1 cellular context compared by ENCODE assay signal in genomic region chr2:159124441-159124911, GRCh38.
TF ChIP-seq lines count a peak whose summit lies in the region.

No MANE protein-coding gene starts in this region.

TF ChIP-seq in K562, 482 proteins besides CTCF, POLR2A, EP300 and RAD21 (continued from another document and continues in another):
- TF ChIP-seq AFF1 (IDR thresholded peaks at IDR 0.05; ENCODE audit: low read depth in 1 of 2, partially characterized antibody in 2 of 2), result no peak
- TF ChIP-seq ZBTB8A (IDR thresholded peaks at IDR 0.05; ENCODE audit: partially characterized antibody), result no peak
- TF ChIP-seq CAMTA2 (CRISPR knock-in tag; conservative IDR thresholded peaks at IDR 0.05), result no peak
- no peak for TF ChIP-seq HMBOX1 (IDR thresholded peaks at IDR 0.05)
- no peak for TF ChIP-seq MAX (CRISPR knock-in tag; IDR thresholded peaks at IDR 0.05)
- no peak for TF ChIP-seq SAFB2 (IDR thresholded peaks at IDR 0.05; ENCODE audit: borderline replicate concordance, low read depth, low read length, severe bottlenecking)
- peak; percentile 48; the same call in 1 of the 2 replicates for TF ChIP-seq ZNF311 (CRISPR knock-in tag; IDR thresholded peaks at IDR 0.05)
- TF ChIP-seq SRSF3 (IDR thresholded peaks at IDR 0.05; ENCODE audit: insufficient read depth, low read length), result no peak
- TF ChIP-seq RFX7 (CRISPR knock-in tag; IDR thresholded peaks at IDR 0.05), result no peak
- TF ChIP-seq FOXJ2 (tag; IDR thresholded peaks at IDR 0.05), result 0 out of 2 replicates have a peak, but pooled peaks have one; percentile 15
- no peak for TF ChIP-seq ARID4B (CRISPR knock-in tag; IDR thresholded peaks at IDR 0.05)
- no peak for TF ChIP-seq ZNF184 (CRISPR knock-in tag; IDR thresholded peaks at IDR 0.05)
- no peak for TF ChIP-seq GATAD2B (IDR thresholded peaks at IDR 0.05; ENCODE audit: borderline replicate concordance)
- TF ChIP-seq HLTF (IDR thresholded peaks at IDR 0.05), result no peak
- TF ChIP-seq DLX4 (CRISPR knock-in tag; IDR thresholded peaks at IDR 0.05), result no peak
- no peak for TF ChIP-seq MBD1 (CRISPR knock-in tag; IDR thresholded peaks at IDR 0.05)
- no peak for TF ChIP-seq POLR3G (IDR thresholded peaks at IDR 0.05; ENCODE audit: extremely low read depth, insufficient read length, insufficient replicate concordance)
- no peak for TF ChIP-seq ZBTB12 (CRISPR knock-in tag; IDR thresholded peaks at IDR 0.05)
- TF ChIP-seq PURB (CRISPR knock-in tag; IDR thresholded peaks at IDR 0.05; ENCODE audit: low read depth), result no peak
- TF ChIP-seq HMG20B (CRISPR knock-in tag; IDR thresholded peaks at IDR 0.05), result no peak
- no peak for TF ChIP-seq STAT5A (IDR thresholded peaks at IDR 0.05; ENCODE audit: borderline replicate concordance, low read length)
- no peak for TF ChIP-seq ZBTB49 (CRISPR knock-in tag; IDR thresholded peaks at IDR 0.05; ENCODE audit: borderline replicate concordance)
- no peak for TF ChIP-seq KDM2B (CRISPR knock-in tag; IDR thresholded peaks at IDR 0.05)
- TF ChIP-seq ARID3A (IDR thresholded peaks at IDR 0.05; ENCODE audit: borderline replicate concordance, low read depth, low read length), result no peak
- no peak for TF ChIP-seq TCFL5 (CRISPR knock-in tag; conservative IDR thresholded peaks at IDR 0.05)
- TF ChIP-seq ILF3 (IDR thresholded peaks at IDR 0.05; ENCODE audit: borderline replicate concordance), result no peak
- TF ChIP-seq SETDB1 (IDR thresholded peaks at IDR 0.05; ENCODE audit: low read length), result no peak
- TF ChIP-seq ZNF444 (CRISPR knock-in tag; IDR thresholded peaks at IDR 0.05), result no peak
- TF ChIP-seq PHB2 (IDR thresholded peaks at IDR 0.05; ENCODE audit: low read depth), result no peak
- no peak for TF ChIP-seq ZNF12 (CRISPR knock-in tag; IDR thresholded peaks at IDR 0.05)
- no peak for TF ChIP-seq SP2 (IDR thresholded peaks at IDR 0.05; ENCODE audit: extremely low read depth, low read depth, low read length, poor library complexity, severe bottlenecking)
- TF ChIP-seq FOXK1 (CRISPR knock-in tag; IDR thresholded peaks at IDR 0.05; ENCODE audit: borderline replicate concordance), result no peak
- TF ChIP-seq BRF1 (IDR thresholded peaks at IDR 0.05; ENCODE audit: borderline replicate concordance, extremely low read depth, insufficient read length), result no peak
- TF ChIP-seq ZMIZ1 (IDR thresholded peaks at IDR 0.05; ENCODE audit: low read depth in 2 of 2, low read length in 2 of 2), result no peak
- TF ChIP-seq POLR2G (IDR thresholded peaks at IDR 0.05; ENCODE audit: low read depth, low read length), result no peak
- no peak for TF ChIP-seq POLR2AphosphoS5 (IDR thresholded peaks at IDR 0.05; ENCODE audit: control insufficient read depth, insufficient read depth, low read depth, low read length)
- no peak for TF ChIP-seq NCOA2 (IDR thresholded peaks at IDR 0.05; ENCODE audit: partially characterized antibody in 2 of 2)
- no peak for TF ChIP-seq ZNF586 (CRISPR knock-in tag; conservative IDR thresholded peaks at IDR 0.05)
- TF ChIP-seq NFIX (CRISPR knock-in tag; IDR thresholded peaks at IDR 0.05; ENCODE audit: low read depth), result no peak
- TF ChIP-seq PCBP2 (IDR thresholded peaks at IDR 0.05; ENCODE audit: low read depth, low read length, poor library complexity, severe bottlenecking), result no peak
